Comparison of ENCODE assay signal across 19 cellular contexts in genomic region chr4:1990676-1991075, GRCh38.
"Had no signal": no experiment of that assay in that cellular context is flagged by ENCODE, and none has a peak within 500 bp of the region (broad histone marks: within the 10 kb centered on the region; RNA-seq: fewer than 3 reads in every experiment).

No MANE protein-coding gene starts in this region.

- H3K4me1 Mint-ChIP-seq: neural crest cell had no signal

- H3K27ac Mint-ChIP-seq: natural killer cell had no signal

- H3K9me3 Mint-ChIP-seq: natural killer cell had no signal

- DNase-seq: cerebellar nuclear complex; dermis blood vessel endothelial cell; esophagus squamous epithelium; foreskin fibroblast; glutamatergic neuron; islet precursor cell; natural killer cell; occipital lobe; pancreas; retina; stimulated activated CD4-positive, alpha-beta T cell treated with anti-CD3 and anti-CD28 coated beads, Interleukin-2, amount 100 ng/mL, for 24 hours; stimulated activated CD4-positive, alpha-beta T cell treated with anti-CD3 and anti-CD28 coated beads, Interleukin-4, amount 100 ng/mL, for 4 hours; stimulated activated naive CD4-positive, alpha-beta T cell treated with Interleukin-2 at 50 U/mL for 16 hours had no signal

- ATAC-seq: gastroesophageal sphincter, left lung, mucosa of descending colon, natural killer cell, pancreas, psoas muscle, sciatic nerve had no signal

- H3K4me3 Mint-ChIP-seq: natural killer cell, neural crest cell had no signal

- H3K36me3 Mint-ChIP-seq: natural killer cell had no signal
